Comparison of ENCODE assay signal across 1 cellular context in genomic region chr5:34191279-34191744, GRCh38.
A peak's percentile ranks its signal among the peaks of the same experiment; 100 is the strongest.
TF ChIP-seq lines count a peak whose summit lies in the region.
"Not testable (repeated sequence)": the region's sequence is repeated elsewhere in the genome, so short reads cannot be mapped to it uniquely, and the experiment has no call there.

No MANE protein-coding gene starts in this region.

TF ChIP-seq in HepG2, 621 proteins besides CTCF, POLR2A, EP300 and RAD21:
- peak; percentile 57; the same call in 1 of the 2 replicates for TF ChIP-seq BORCS8-MEF2B (CRISPR knock-in tag; IDR thresholded peaks at IDR 0.05)
- TF ChIP-seq ZNF883 (CRISPR knock-in tag; IDR thresholded peaks at IDR 0.05; ENCODE audit: not compliant biosample characterization), result peak; percentile 18
- 0 out of 2 replicates have a peak, but pooled peaks have one; percentile 12 for TF ChIP-seq IKZF1 (IDR thresholded peaks at IDR 0.05)
- 0 out of 2 replicates have a peak, but pooled peaks have one; percentile 45 for TF ChIP-seq ZBTB46 (CRISPR knock-in tag; IDR thresholded peaks at IDR 0.05; ENCODE audit: borderline replicate concordance)
- TF ChIP-seq, protein P1, sequence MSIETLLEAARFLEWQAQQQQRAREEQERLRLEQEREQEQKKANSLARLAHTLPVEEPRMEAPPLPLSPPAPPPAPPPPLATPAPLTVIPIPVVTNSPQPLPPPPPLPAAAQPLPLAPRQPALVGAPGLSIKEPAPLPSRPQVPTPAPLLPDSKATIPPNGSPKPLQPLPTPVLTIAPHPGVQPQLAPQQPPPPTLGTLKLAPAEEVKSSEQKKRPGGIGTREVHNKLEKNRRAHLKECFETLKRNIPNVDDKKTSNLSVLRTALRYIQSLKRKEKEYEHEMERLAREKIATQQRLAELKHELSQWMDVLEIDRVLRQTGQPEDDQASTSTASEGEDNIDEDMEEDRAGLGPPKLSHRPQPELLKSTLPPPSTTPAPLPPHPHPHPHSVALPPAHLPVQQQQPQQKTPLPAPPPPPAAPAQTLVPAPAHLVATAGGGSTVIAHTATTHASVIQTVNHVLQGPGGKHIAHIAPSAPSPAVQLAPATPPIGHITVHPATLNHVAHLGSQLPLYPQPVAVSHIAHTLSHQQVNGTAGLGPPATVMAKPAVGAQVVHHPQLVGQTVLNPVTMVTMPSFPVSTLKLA (IDR thresholded peaks at IDR 0.05), result peak; percentile 20; the same call in 1 of the 2 replicates
- peak; percentile 24; the same call in 1 of the 2 replicates for TF ChIP-seq GPN1 (CRISPR knock-in tag; IDR thresholded peaks at IDR 0.05; ENCODE audit: borderline replicate concordance)
- peak; percentile 41; the same call in 1 of the 2 replicates for TF ChIP-seq ZNF274 (CRISPR knock-in tag; IDR thresholded peaks at IDR 0.05)
- 0 out of 2 replicates have a peak, but pooled peaks have one; percentile 24 for TF ChIP-seq MED13 (CRISPR knock-in tag; IDR thresholded peaks at IDR 0.05)
- TF ChIP-seq EED (CRISPR knock-in tag; IDR thresholded peaks at IDR 0.05), result 0 out of 2 replicates have a peak, but pooled peaks have one; percentile 21
- peak; percentile 70; the same call in 1 of the 2 replicates for TF ChIP-seq ZNF782 (CRISPR knock-in tag; IDR thresholded peaks at IDR 0.05; ENCODE audit: borderline replicate concordance)
- TF ChIP-seq ATM (IDR thresholded peaks at IDR 0.05; ENCODE audit: borderline replicate concordance), result peak; percentile 14; the same call in 1 of the 2 replicates
- peak; percentile 52; the same call in 1 of the 2 replicates for TF ChIP-seq ZZZ3 (CRISPR knock-in tag; IDR thresholded peaks at IDR 0.05; ENCODE audit: borderline replicate concordance)
- TF ChIP-seq DNMT1 (CRISPR knock-in tag; IDR thresholded peaks at IDR 0.05), result 0 out of 2 replicates have a peak, but pooled peaks have one; percentile 31
- peak; percentile 27; the same call in 1 of the 2 replicates for TF ChIP-seq ZNF280B (CRISPR knock-in tag; IDR thresholded peaks at IDR 0.05; ENCODE audit: borderline replicate concordance)
- peak; percentile 44; the same call in 1 of the 2 replicates for TF ChIP-seq ZNF891 (CRISPR knock-in tag; IDR thresholded peaks at IDR 0.05)
- 0 out of 2 replicates have a peak, but pooled peaks have one; percentile 77 for TF ChIP-seq LBX2 (CRISPR knock-in tag; IDR thresholded peaks at IDR 0.05; ENCODE audit: borderline replicate concordance)
- TF ChIP-seq AHR (CRISPR knock-in tag; IDR thresholded peaks at IDR 0.05), result peak; percentile 39; the same call in 1 of the 2 replicates
- TF ChIP-seq MATR3 (CRISPR knock-in tag; IDR thresholded peaks at IDR 0.05), result 0 out of 2 replicates have a peak, but pooled peaks have one; percentile 19
- TF ChIP-seq ZNF687 (CRISPR knock-in tag; IDR thresholded peaks at IDR 0.05), result 0 out of 2 replicates have a peak, but pooled peaks have one; percentile 19
- TF ChIP-seq ZSCAN31 (CRISPR knock-in tag; IDR thresholded peaks at IDR 0.05; ENCODE audit: low read depth), result 0 out of 2 replicates have a peak, but pooled peaks have one; percentile 31
- TF ChIP-seq, protein P2, sequence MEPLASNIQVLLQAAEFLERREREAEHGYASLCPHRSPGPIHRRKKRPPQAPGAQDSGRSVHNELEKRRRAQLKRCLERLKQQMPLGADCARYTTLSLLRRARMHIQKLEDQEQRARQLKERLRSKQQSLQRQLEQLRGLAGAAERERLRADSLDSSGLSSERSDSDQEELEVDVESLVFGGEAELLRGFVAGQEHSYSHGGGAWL (CRISPR knock-in tag; IDR thresholded peaks at IDR 0.05), result peak; percentile 19; the same call in 1 of the 2 replicates
- not testable (repeated sequence) for TF ChIP-seq ATF7 (IDR thresholded peaks at IDR 0.05); NONO (CRISPR knock-in tag; conservative IDR thresholded peaks at IDR 0.05)
- peak; percentile 78; the same call in 1 of the 2 replicates for TF ChIP-seq ATF7 (CRISPR knock-in tag; IDR thresholded peaks at IDR 0.05)
- TF ChIP-seq NONO (IDR thresholded peaks at IDR 0.05), result peak; percentile 10; the same call in 1 of the 2 replicates
- TF ChIP-seq ZNF318 (CRISPR knock-in tag; IDR thresholded peaks at IDR 0.05), result 0 out of 2 replicates have a peak, but pooled peaks have one; percentile 68
- TF ChIP-seq PHB2 (IDR thresholded peaks at IDR 0.05; ENCODE audit: partially characterized antibody), result peak; percentile 43
- TF ChIP-seq PLRG1 (conservative IDR thresholded peaks at IDR 0.05), result peak; percentile 5; the same call in 1 of the 2 replicates
